8 cellular contexts compared by ENCODE assay signal in the genomic region with DNA sequence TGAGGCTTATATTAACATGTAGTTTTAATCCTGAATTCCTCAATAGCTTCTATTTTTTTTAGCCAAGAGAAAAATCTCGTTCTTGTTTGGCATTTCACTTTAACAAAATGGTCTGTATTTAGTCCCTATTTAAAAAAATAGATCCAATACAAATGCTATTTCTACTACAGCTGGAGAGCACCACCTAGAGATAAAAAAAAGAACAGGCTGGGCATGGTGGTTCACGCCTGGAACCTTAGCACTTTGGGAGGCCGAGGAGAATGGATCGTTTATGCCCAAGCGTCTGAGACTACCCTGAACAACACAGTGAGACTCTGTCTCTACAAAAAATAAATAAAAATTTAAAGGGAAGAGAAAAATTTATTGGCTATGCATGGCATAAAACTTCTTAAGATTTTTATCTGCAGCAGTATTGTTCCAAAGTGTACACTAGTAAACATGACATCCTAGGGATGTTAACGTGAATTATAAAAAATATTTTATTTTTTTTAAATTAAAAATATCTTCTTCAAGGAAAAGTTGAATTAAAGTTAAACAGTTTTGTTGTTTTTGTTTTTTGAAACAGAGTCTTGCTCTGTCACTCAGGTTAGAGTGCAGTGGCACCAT. TPM values are rescaled to one million over a fixed set of nuclear protein-coding genes. Genes with fewer than 3 reads are reported as not detected.
DNase-seq lines count a peak whose midpoint lies in the region; ATAC-seq and TF ChIP-seq lines count a peak whose summit lies in the region.

No MANE protein-coding gene starts in this region.

- POLR2A ChIA-PET in SK-N-SH (lab: Yijun Ruan, JAX), result no interaction called here

- DNase-seq in CD14-positive monocyte (ENCODE audit: low spot score) (no peak), HCEC 1CT (peak; percentile 62), SK-N-SH (peak; percentile 27), fibroblast of villous mesenchyme (ENCODE audit: low read depth) (peak; percentile 73), RPMI8226 (no peak)

- no peak overlapping the region for H3K9ac ChIP-seq in SK-N-SH

- H3F3A ChIP-seq in SK-N-SH (replicated peaks; ENCODE audit: insufficient read depth), result peaks cover 24% of the 10 kb centered on the region

- TF ChIP-seq CTCF in CD14-positive monocyte (IDR thresholded peaks at IDR 0.05) (peak; percentile 63), SK-N-SH (IDR thresholded peaks at IDR 0.05) (peak; percentile 85), fibroblast of villous mesenchyme (IDR thresholded peaks at IDR 0.05; ENCODE audit: insufficient read depth, low read depth, low read length) (peak; percentile 77)

- peaks cover 11% of the 10 kb centered on the region for H3K4me1 Mint-ChIP-seq in CD14-positive monocyte

- no peak overlapping the region for H3K27ac ChIP-seq in SK-N-SH (ENCODE audit: low read depth in 2 of 2, low read length in 1 of 2)

- H3K27me3 Mint-ChIP-seq in CD14-positive monocyte (ENCODE audit: low read depth in 3 of 3), result no peaks in the 10 kb centered on the region

- intact Hi-C loops in CD14-positive monocyte (cut with micrococcal nuclease), result loop anchor here (5.0 to 10.0 kb wide), 2 partner anchors 150 to 222 kb away; no protein-coding TSS in a partner anchor

- no peak overlapping the region for H2AFZ ChIP-seq in SK-N-SH (ENCODE audit: low read depth)

- TF ChIP-seq EP300 in SK-N-SH (IDR thresholded peaks at IDR 0.05; ENCODE audit: borderline replicate concordance in 1 of 2, low read depth in 1 of 2, low read length in 1 of 2), result no peak

- no peaks in the 10 kb centered on the region for H4K20me1 ChIP-seq in SK-N-SH (ENCODE audit: insufficient read depth)

- H3K4me3 ChIP-seq in SK-N-SH (ENCODE audit: low read depth in 2 of 2, low read length in 1 of 2) (no peak overlapping the region), fibroblast of villous mesenchyme (ENCODE audit: low read depth, low read length) (no peak overlapping the region)

- H3K36me3 Mint-ChIP-seq in CD14-positive monocyte, result peaks cover 36 to 37% of the 10 kb centered on the region in 2 donors

- H3K4me3 Mint-ChIP-seq in CD14-positive monocyte, result no peak overlapping the region

- peaks cover 0 to 5% of the 10 kb centered on the region in 2 experiments; a peak in 2 of 4 replicates for H3K4me1 ChIP-seq in SK-N-SH (ENCODE audit: control insufficient read depth in 1 of 2, insufficient read depth in 2 of 2, low read depth in 1 of 2, low read length in 1 of 2)

- H3K27ac Mint-ChIP-seq in CD14-positive monocyte, result no peak overlapping the region

- no peak for ATAC-seq in GM18520 (IDR thresholded peaks at IDR 0.05; ENCODE audit: unreplicated experiment)
- no peak for ATAC-seq in GM19397 (IDR thresholded peaks at IDR 0.05; ENCODE audit: unreplicated experiment)
- ATAC-seq in HG03196 (IDR thresholded peaks at IDR 0.05; ENCODE audit: unreplicated experiment), result no peak

- H3K4me2 ChIP-seq in SK-N-SH, result no peak overlapping the region

- H3K27me3 ChIP-seq in SK-N-SH (ENCODE audit: insufficient read depth), result no peaks in the 10 kb centered on the region

- 70% methylated on average over 6 of the region's 6 CpGs for WGBS in SK-N-SH (ENCODE audit: low lambda C conversion rate)

- no peaks in the 10 kb centered on the region for H3K9me3 Mint-ChIP-seq in CD14-positive monocyte

- H3K79me2 ChIP-seq in SK-N-SH (ENCODE audit: insufficient read depth), result peaks cover 94% of the 10 kb centered on the region

- TF ChIP-seq RAD21 in SK-N-SH (IDR thresholded peaks at IDR 0.05; ENCODE audit: low read length), result peak; percentile 64

- H3K36me3 ChIP-seq in SK-N-SH (replicated peaks in 1 of 2; ENCODE audit: control insufficient read depth in 1 of 2, insufficient read depth in 2 of 2, low read length in 1 of 2), result peaks cover 38 to 45% of the 10 kb centered on the region in 2 experiments

- CTCF ChIA-PET in SK-N-SH (lab: Yijun Ruan, JAX), result interaction anchor here (0.6 to 3.8 kb wide), 13 partner anchors 10 to 223 kb away, joined by 3 to 18 read pairs (median 3); no protein-coding TSS in a partner anchor

- H3K9me3 ChIP-seq in SK-N-SH, result no peaks in the 10 kb centered on the region

- H3K9me2 ChIP-seq in SK-N-SH, result no peaks in the 10 kb centered on the region

TF ChIP-seq in SK-N-SH, 30 proteins besides CTCF, POLR2A, EP300 and RAD21:
- TF ChIP-seq POLR2AphosphoS5 (IDR thresholded peaks at IDR 0.05; ENCODE audit: low read depth, low read length) (no peak), SMC3 (IDR thresholded peaks at IDR 0.05; ENCODE audit: low read depth, low read length) (peak; percentile 51), NRF1 (IDR thresholded peaks at IDR 0.05; ENCODE audit: low read depth, low read length) (no peak), TEAD4 (IDR thresholded peaks at IDR 0.05; ENCODE audit: borderline replicate concordance, insufficient read depth) (no peak)
- TF ChIP-seq, protein P1, sequence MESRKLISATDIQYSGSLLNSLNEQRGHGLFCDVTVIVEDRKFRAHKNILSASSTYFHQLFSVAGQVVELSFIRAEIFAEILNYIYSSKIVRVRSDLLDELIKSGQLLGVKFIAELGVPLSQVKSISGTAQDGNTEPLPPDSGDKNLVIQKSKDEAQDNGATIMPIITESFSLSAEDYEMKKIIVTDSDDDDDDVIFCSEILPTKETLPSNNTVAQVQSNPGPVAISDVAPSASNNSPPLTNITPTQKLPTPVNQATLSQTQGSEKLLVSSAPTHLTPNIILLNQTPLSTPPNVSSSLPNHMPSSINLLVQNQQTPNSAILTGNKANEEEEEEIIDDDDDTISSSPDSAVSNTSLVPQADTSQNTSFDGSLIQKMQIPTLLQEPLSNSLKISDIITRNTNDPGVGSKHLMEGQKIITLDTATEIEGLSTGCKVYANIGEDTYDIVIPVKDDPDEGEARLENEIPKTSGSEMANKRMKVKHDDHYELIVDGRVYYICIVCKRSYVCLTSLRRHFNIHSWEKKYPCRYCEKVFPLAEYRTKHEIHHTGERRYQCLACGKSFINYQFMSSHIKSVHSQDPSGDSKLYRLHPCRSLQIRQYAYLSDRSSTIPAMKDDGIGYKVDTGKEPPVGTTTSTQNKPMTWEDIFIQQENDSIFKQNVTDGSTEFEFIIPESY (IDR thresholded peaks at IDR 0.05; ENCODE audit: borderline replicate concordance, low read depth), result no peak

RNA-seq across cellular contexts. Expression of a gene that starts 4.4 kb away (rescaled TPM):
- polyA plus RNA-seq in CD14-positive monocyte (1 to 10 TPM; 5.4 to 6.1 TPM), SK-N-SH (2012; rRNA removed) (16.3 and 17.9 TPM in 2 replicates)
- polyA plus RNA-seq in SK-N-SH (2012; cell fraction: cytosol; rRNA removed), result 16.3 and 16.7 TPM in 2 replicates
- 17.6 and 26.1 TPM in 2 replicates for polyA plus RNA-seq in SK-N-SH (2012; cell fraction: nucleus; rRNA removed)
- total RNA-seq in fibroblast of villous mesenchyme, result 17.4 and 29.8 TPM in 2 replicates

RNA-seq across cellular contexts. Expression of a gene that starts 5.1 kb away (rescaled TPM):
- polyA plus RNA-seq in CD14-positive monocyte, result 100 to 1,000 TPM; 339 to 357 TPM
- polyA plus RNA-seq in SK-N-SH (2012; rRNA removed), result 50.8 and 71.8 TPM in 2 replicates
- 88.4 and 108 TPM in 2 replicates for polyA plus RNA-seq in SK-N-SH (2012; cell fraction: cytosol; rRNA removed)
- 29.4 and 68.1 TPM in 2 replicates for polyA plus RNA-seq in SK-N-SH (2012; cell fraction: nucleus; rRNA removed)
- 180 and 299 TPM in 2 replicates for total RNA-seq in fibroblast of villous mesenchyme

RNA-seq across cellular contexts. Expression of a gene that starts 59.9 kb away (rescaled TPM):
- polyA plus RNA-seq in CD14-positive monocyte (10 to 100 TPM; 12.0 to 13.6 TPM), SK-N-SH (2012; rRNA removed) (81.0 and 87.4 TPM in 2 replicates)
- polyA plus RNA-seq in SK-N-SH (2012; cell fraction: cytosol; rRNA removed), result 25.9 and 38.1 TPM in 2 replicates
- 325 and 510 TPM in 2 replicates for polyA plus RNA-seq in SK-N-SH (2012; cell fraction: nucleus; rRNA removed)
- total RNA-seq in fibroblast of villous mesenchyme, result 56.7 and 63.5 TPM in 2 replicates

Comparison
In these comparisons a context has a peak if more than half of its experiments do, and no peak if none do; other contexts are left out.
1. DNase-seq: peak in HCEC 1CT (single experiment), SK-N-SH (single experiment) and fibroblast of villous mesenchyme (single experiment); none in CD14-positive monocyte (single experiment) and RPMI8226 (single experiment).
2. Peak in every context shown above with its lines, with median percentiles within 50 percentile points of each other: CTCF ChIP-seq.